Comparison of ENCODE assay signal across 20 cellular contexts in genomic region chr2:132949108-132949507, GRCh38.
DNase-seq lines count a peak whose midpoint lies in the region; ATAC-seq and TF ChIP-seq lines count a peak whose summit lies in the region.
"Had no signal": no experiment of that assay in that cellular context is flagged by ENCODE, and none has a peak within 500 bp of the region (broad histone marks: within the 10 kb centered on the region; RNA-seq: fewer than 3 reads in every experiment).

No MANE protein-coding gene starts in this region.

- H3K27me3 Mint-ChIP-seq in stimulated activated memory B cell treated with anti-CD40 and anti-IgM and Interleukin-4, amounts not matched to agents 10 μg/mL and 1 μg/mL and 100 μg/mL, for 72 hours: no peaks in the 10 kb centered on the region
- no peaks in the 10 kb centered on the region for H3K27me3 Mint-ChIP-seq in WTC11 (ENCODE audit: low read depth)

- CTCF ChIA-PET in WTC11 (lab: Charles Lee): no interaction called here

- DNase-seq in WTC11 (ENCODE audit: low spot score) (no peak), kidney tubule cell (ENCODE audit: low spot score) (no peak), caudate nucleus (lab: John Stamatoyannopoulos, UW) (no peak)
- DNase-seq: IMR-90; KG1; MG63; NCI-H1105 treated with DMSO at 0.1 percent for 48 hours; NCI-H2029; NCI-H446; NCI-H526; NCI-H82; NK-92 treated with Interleukin-12 subunit alpha and Interleukin-12 subunit beta, amount 100 ng/mL, for 24 hours; PC-9; SJCRH30 had no signal

- H3K9me3 Mint-ChIP-seq in stimulated activated memory B cell treated with anti-CD40 and anti-IgM and Interleukin-4, amounts not matched to agents 10 μg/mL and 1 μg/mL and 100 μg/mL, for 72 hours: no peaks in the 10 kb centered on the region
- no peaks in the 10 kb centered on the region for H3K9me3 Mint-ChIP-seq in WTC11

- H3K36me3 Mint-ChIP-seq in stimulated activated memory B cell treated with anti-CD40 and anti-IgM and Interleukin-4, amounts not matched to agents 10 μg/mL and 1 μg/mL and 100 μg/mL, for 72 hours: no peaks in the 10 kb centered on the region
- no peaks in the 10 kb centered on the region for H3K36me3 Mint-ChIP-seq in WTC11

- no peak overlapping the region for H3K27ac ChIP-seq in caudate nucleus (ENCODE audit: low read depth, low read length)
- H3K27ac ChIP-seq: PC-9, SJCRH30 had no signal

- peak overlapping the region; percentile 62 for H3K27ac Mint-ChIP-seq in stimulated activated memory B cell treated with anti-CD40 and anti-IgM and Interleukin-4, amounts not matched to agents 10 μg/mL and 1 μg/mL and 100 μg/mL, for 72 hours
- H3K27ac Mint-ChIP-seq in WTC11: no peak overlapping the region

- POLR2A ChIA-PET in WTC11 (lab: Charles Lee): no interaction called here

- no peak for TF ChIP-seq CTCF in WTC11 (IDR thresholded peaks at IDR 0.05)

- peaks cover 31% of the 10 kb centered on the region for H3K4me1 Mint-ChIP-seq in stimulated activated memory B cell treated with anti-CD40 and anti-IgM and Interleukin-4, amounts not matched to agents 10 μg/mL and 1 μg/mL and 100 μg/mL, for 72 hours
- H3K4me1 Mint-ChIP-seq in WTC11: peaks cover 14% of the 10 kb centered on the region; the same call in 1 of the 2 replicates

- ATAC-seq in GM18511 (IDR thresholded peaks at IDR 0.05; ENCODE audit: unreplicated experiment) (peak; percentile 59), GM21786 (IDR thresholded peaks at IDR 0.05; ENCODE audit: unreplicated experiment) (peak; percentile 46), HG03095 (IDR thresholded peaks at IDR 0.05; ENCODE audit: unreplicated experiment) (peak; percentile 51), WTC11 (no peak)
- peak; percentile 85 for ATAC-seq in stimulated activated memory B cell treated with anti-CD40 and anti-IgM and Interleukin-4, amounts not matched to agents 10 μg/mL and 1 μg/mL and 100 μg/mL, for 72 hours
- ATAC-seq: Right ventricle myocardium inferior, SK-N-SH treated with all-trans-retinoic acid at 6 μM for 48 hours had no signal

- H3K4me3 Mint-ChIP-seq in stimulated activated memory B cell treated with anti-CD40 and anti-IgM and Interleukin-4, amounts not matched to agents 10 μg/mL and 1 μg/mL and 100 μg/mL, for 72 hours: no peak overlapping the region
- H3K4me3 Mint-ChIP-seq in WTC11: no peak overlapping the region

TF ChIP-seq in WTC11, 78 proteins besides CTCF, POLR2A, EP300 and RAD21 (continues in another document):
- TF ChIP-seq, protein P1, sequence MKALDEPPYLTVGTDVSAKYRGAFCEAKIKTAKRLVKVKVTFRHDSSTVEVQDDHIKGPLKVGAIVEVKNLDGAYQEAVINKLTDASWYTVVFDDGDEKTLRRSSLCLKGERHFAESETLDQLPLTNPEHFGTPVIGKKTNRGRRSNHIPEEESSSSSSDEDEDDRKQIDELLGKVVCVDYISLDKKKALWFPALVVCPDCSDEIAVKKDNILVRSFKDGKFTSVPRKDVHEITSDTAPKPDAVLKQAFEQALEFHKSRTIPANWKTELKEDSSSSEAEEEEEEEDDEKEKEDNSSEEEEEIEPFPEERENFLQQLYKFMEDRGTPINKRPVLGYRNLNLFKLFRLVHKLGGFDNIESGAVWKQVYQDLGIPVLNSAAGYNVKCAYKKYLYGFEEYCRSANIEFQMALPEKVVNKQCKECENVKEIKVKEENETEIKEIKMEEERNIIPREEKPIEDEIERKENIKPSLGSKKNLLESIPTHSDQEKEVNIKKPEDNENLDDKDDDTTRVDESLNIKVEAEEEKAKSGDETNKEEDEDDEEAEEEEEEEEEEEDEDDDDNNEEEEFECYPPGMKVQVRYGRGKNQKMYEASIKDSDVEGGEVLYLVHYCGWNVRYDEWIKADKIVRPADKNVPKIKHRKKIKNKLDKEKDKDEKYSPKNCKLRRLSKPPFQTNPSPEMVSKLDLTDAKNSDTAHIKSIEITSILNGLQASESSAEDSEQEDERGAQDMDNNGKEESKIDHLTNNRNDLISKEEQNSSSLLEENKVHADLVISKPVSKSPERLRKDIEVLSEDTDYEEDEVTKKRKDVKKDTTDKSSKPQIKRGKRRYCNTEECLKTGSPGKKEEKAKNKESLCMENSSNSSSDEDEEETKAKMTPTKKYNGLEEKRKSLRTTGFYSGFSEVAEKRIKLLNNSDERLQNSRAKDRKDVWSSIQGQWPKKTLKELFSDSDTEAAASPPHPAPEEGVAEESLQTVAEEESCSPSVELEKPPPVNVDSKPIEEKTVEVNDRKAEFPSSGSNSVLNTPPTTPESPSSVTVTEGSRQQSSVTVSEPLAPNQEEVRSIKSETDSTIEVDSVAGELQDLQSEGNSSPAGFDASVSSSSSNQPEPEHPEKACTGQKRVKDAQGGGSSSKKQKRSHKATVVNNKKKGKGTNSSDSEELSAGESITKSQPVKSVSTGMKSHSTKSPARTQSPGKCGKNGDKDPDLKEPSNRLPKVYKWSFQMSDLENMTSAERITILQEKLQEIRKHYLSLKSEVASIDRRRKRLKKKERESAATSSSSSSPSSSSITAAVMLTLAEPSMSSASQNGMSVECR (CRISPR knock-in tag; IDR thresholded peaks at IDR 0.05; ENCODE audit: borderline replicate concordance): no peak
- no peak for TF ChIP-seq NFE2L1 (CRISPR knock-in tag; IDR thresholded peaks at IDR 0.05)
- TF ChIP-seq, protein P2, sequence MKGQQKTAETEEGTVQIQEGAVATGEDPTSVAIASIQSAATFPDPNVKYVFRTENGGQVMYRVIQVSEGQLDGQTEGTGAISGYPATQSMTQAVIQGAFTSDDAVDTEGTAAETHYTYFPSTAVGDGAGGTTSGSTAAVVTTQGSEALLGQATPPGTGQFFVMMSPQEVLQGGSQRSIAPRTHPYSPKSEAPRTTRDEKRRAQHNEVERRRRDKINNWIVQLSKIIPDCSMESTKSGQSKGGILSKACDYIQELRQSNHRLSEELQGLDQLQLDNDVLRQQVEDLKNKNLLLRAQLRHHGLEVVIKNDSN (CRISPR knock-in tag; IDR thresholded peaks at IDR 0.05): no peak
- TF ChIP-seq, protein P3, sequence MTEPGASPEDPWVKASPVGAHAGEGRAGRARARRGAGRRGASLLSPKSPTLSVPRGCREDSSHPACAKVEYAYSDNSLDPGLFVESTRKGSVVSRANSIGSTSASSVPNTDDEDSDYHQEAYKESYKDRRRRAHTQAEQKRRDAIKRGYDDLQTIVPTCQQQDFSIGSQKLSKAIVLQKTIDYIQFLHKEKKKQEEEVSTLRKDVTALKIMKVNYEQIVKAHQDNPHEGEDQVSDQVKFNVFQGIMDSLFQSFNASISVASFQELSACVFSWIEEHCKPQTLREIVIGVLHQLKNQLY (CRISPR knock-in tag; IDR thresholded peaks at IDR 0.05): no peak
- no peak for TF ChIP-seq CBFB (CRISPR knock-in tag; IDR thresholded peaks at IDR 0.05; ENCODE audit: low read depth)
- no peak for TF ChIP-seq CREB1 (CRISPR knock-in tag; IDR thresholded peaks at IDR 0.05)
- TF ChIP-seq, protein P4, sequence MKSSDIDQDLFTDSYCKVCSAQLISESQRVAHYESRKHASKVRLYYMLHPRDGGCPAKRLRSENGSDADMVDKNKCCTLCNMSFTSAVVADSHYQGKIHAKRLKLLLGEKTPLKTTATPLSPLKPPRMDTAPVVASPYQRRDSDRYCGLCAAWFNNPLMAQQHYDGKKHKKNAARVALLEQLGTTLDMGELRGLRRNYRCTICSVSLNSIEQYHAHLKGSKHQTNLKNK (CRISPR knock-in tag; IDR thresholded peaks at IDR 0.05): no peak
- no peak for TF ChIP-seq ZNF121 (CRISPR knock-in tag; IDR thresholded peaks at IDR 0.05)
- TF ChIP-seq, protein P5, sequence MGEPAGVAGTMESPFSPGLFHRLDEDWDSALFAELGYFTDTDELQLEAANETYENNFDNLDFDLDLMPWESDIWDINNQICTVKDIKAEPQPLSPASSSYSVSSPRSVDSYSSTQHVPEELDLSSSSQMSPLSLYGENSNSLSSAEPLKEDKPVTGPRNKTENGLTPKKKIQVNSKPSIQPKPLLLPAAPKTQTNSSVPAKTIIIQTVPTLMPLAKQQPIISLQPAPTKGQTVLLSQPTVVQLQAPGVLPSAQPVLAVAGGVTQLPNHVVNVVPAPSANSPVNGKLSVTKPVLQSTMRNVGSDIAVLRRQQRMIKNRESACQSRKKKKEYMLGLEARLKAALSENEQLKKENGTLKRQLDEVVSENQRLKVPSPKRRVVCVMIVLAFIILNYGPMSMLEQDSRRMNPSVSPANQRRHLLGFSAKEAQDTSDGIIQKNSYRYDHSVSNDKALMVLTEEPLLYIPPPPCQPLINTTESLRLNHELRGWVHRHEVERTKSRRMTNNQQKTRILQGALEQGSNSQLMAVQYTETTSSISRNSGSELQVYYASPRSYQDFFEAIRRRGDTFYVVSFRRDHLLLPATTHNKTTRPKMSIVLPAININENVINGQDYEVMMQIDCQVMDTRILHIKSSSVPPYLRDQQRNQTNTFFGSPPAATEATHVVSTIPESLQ (CRISPR knock-in tag; IDR thresholded peaks at IDR 0.05): no peak
- TF ChIP-seq, protein P6, sequence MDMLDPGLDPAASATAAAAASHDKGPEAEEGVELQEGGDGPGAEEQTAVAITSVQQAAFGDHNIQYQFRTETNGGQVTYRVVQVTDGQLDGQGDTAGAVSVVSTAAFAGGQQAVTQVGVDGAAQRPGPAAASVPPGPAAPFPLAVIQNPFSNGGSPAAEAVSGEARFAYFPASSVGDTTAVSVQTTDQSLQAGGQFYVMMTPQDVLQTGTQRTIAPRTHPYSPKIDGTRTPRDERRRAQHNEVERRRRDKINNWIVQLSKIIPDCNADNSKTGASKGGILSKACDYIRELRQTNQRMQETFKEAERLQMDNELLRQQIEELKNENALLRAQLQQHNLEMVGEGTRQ (CRISPR knock-in tag; IDR thresholded peaks at IDR 0.05): no peak
- TF ChIP-seq KAT7 (CRISPR knock-in tag; IDR thresholded peaks at IDR 0.05; ENCODE audit: borderline replicate concordance): no peak
- no peak for TF ChIP-seq ESRRA (CRISPR knock-in tag; IDR thresholded peaks at IDR 0.05; ENCODE audit: borderline replicate concordance)
- no peak for TF ChIP-seq JAZF1 (CRISPR knock-in tag; IDR thresholded peaks at IDR 0.05)
- TF ChIP-seq RELA (CRISPR knock-in tag; IDR thresholded peaks at IDR 0.05; ENCODE audit: borderline replicate concordance): no peak
- TF ChIP-seq ZNF512 (CRISPR knock-in tag; IDR thresholded peaks at IDR 0.05; ENCODE audit: borderline replicate concordance): no peak
- TF ChIP-seq GTF2I (CRISPR knock-in tag; conservative IDR thresholded peaks at IDR 0.05): no peak
